ENCODE assay signal across 23 cellular contexts in the genomic region with DNA sequence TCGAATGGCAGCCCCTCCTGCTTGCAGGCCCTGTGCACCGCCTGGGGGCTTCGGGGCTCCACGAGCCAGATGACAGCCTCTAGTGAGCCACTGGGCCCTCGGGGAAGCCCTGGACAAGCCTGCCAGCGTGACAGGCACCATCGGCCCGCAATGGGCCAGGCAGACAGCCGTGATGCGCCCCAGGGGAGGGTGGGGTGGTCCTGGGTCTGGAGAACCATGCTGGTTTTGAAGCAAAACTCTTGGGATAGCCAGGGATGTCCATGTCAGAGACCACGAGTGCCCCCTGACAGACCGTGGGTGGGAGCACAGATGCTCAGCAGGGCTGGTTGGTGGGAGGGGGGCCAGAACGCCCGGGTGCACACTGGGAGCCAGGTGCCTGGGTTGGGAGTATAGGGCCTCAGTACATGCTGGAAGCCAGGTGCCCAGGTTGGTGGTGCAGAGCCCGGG.
"Had no signal": no experiment of that assay in that cellular context is flagged by ENCODE, and none has a peak within 500 bp of the region (broad histone marks: within the 10 kb centered on the region; RNA-seq: fewer than 3 reads in every experiment).

No MANE protein-coding gene starts in this region.

- H3K9me3 ChIP-seq: MG63, SJSA1 had no signal

- FAIRE-seq: RCC 7860 had no signal

- H3K27me3 ChIP-seq: MG63, SJSA1 had no signal

- H3K4me1 ChIP-seq: SJSA1 had no signal

- H3K4me3 ChIP-seq: MG63, SJSA1, SK-N-MC had no signal

- DNase-seq: KBM-7, MG63, NCI-H1092, NCI-H1105 treated with DMSO at 0.1 percent for 48 hours, NCI-H1417 treated with DMSO at 0.1 percent for 48 hours, NCI-H146, NCI-H1694 treated with DMSO at 0.1 percent for 48 hours, NCI-H1930, NCI-H2081, NCI-H2107, NCI-H2171, NCI-H226, NCI-H446, NCI-H510A, NCI-H524 treated with DMSO at 0.1 percent for 48 hours, NCI-H69, NCI-H774, Right ventricle myocardium superior, RPMI8226, SIG-M5 had no signal

- H3K36me3 ChIP-seq: MG63, SJSA1 had no signal
